Comparison of ENCODE assay signal across 26 cellular contexts in genomic region chr2:71577209-71577608, GRCh38.
A peak's percentile ranks its signal among the peaks of the same experiment; 100 is the strongest.
DNase-seq lines count a peak whose midpoint lies in the region; ATAC-seq and TF ChIP-seq lines count a peak whose summit lies in the region.
"Had no signal": no experiment of that assay in that cellular context is flagged by ENCODE, and none has a peak within 500 bp of the region (broad histone marks: within the 10 kb centered on the region; RNA-seq: fewer than 3 reads in every experiment).

No MANE protein-coding gene starts in this region.

- peak overlapping the region; percentile 57 for H2BK5ac ChIP-seq in IMR-90 (ENCODE audit: low read depth, low read length, poor library complexity, severe bottlenecking)

- TF ChIP-seq POLR2A in IMR-90 (IDR thresholded peaks at IDR 0.05; ENCODE audit: low read depth, low read length): no peak
- TF ChIP-seq POLR2A in gastroesophageal sphincter (IDR thresholded peaks at IDR 0.05): no peak

- no peak overlapping the region for H4K5ac ChIP-seq in IMR-90 (ENCODE audit: low read depth, low read length)

- H3K27me3 ChIP-seq in IMR-90 (ENCODE audit: control insufficient read depth, insufficient read depth, low read length) (peaks cover 9% of the 10 kb centered on the region), gastroesophageal sphincter (no peaks in the 10 kb centered on the region), thoracic aorta (replicated peaks; ENCODE audit: insufficient read depth) (no peaks in the 10 kb centered on the region), lower lobe of right lung (ENCODE audit: low read depth) (no peaks in the 10 kb centered on the region)
- H3K27me3 ChIP-seq: BLaER1 treated with 17β-estradiol and CSF1 and Interleukin-3, amounts not matched to agents 10 nM and 100 nM had no signal

- no peak overlapping the region for H4K91ac ChIP-seq in IMR-90 (ENCODE audit: insufficient read depth, low read depth, low read length)

- no peak for TF ChIP-seq EP300 in gastroesophageal sphincter (IDR thresholded peaks at IDR 0.05)

- TF ChIP-seq CTCF in IMR-90 (conservative IDR thresholded peaks at IDR 0.05; ENCODE audit: low read depth, low read length) (no peak), gastroesophageal sphincter (IDR thresholded peaks at IDR 0.05) (no peak), thoracic aorta (IDR thresholded peaks at IDR 0.05) (no peak), lower lobe of right lung (IDR thresholded peaks at IDR 0.05) (no peak)

- no peak overlapping the region for H3K4ac ChIP-seq in IMR-90 (ENCODE audit: low read depth, low read length)

- H2BK15ac ChIP-seq in IMR-90 (ENCODE audit: low read depth, low read length): no peak overlapping the region

- H2BK120ac ChIP-seq in IMR-90 (ENCODE audit: low read depth, low read length): no peak overlapping the region

- no peak overlapping the region for H3K14ac ChIP-seq in IMR-90 (replicated peaks; ENCODE audit: low read depth, low read length)

- H3K9ac ChIP-seq in IMR-90 (ENCODE audit: low read depth, low read length): no peak overlapping the region
- H3K9ac ChIP-seq: BLaER1 treated with 17β-estradiol and CSF1 and Interleukin-3, amounts not matched to agents 10 nM and 100 nM; SK-N-SH had no signal

- H4K8ac ChIP-seq in IMR-90 (ENCODE audit: low read depth in 2 of 2, low read length in 2 of 2): no peak overlapping the region

- intact Hi-C loops in IMR-90 (cut with micrococcal nuclease): no loop called here
- intact Hi-C loops in lower lobe of right lung (cut with DNase I): no loop called here

- no peak overlapping the region for H3K27ac ChIP-seq in IMR-90 (ENCODE audit: insufficient read depth, low read length)
- peak overlapping the region; percentile 98 for H3K27ac ChIP-seq in caudate nucleus (ENCODE audit: low read depth, low read length)
- H3K27ac ChIP-seq in gastroesophageal sphincter: peak overlapping the region in 3 of 4 donors; percentile 62 to 80 (median 73)
- H3K27ac ChIP-seq in thoracic aorta: peak overlapping the region; percentile 5 to 75
- no peak overlapping the region for H3K27ac ChIP-seq in lower lobe of right lung
- H3K27ac ChIP-seq: A549; BLaER1 treated with 17β-estradiol and CSF1 and Interleukin-3, amounts not matched to agents 10 nM and 100 nM; HL-60 had no signal

- BruUV-seq in IMR-90 (replicated peaks; lab: Mats Ljungman, UMichigan): no TSS peak

- H3K4me1 ChIP-seq in IMR-90 (ENCODE audit: control insufficient read depth, insufficient read depth, low read length) (no peaks in the 10 kb centered on the region), gastroesophageal sphincter (peaks cover 0 to 36% (median 0%) of the 10 kb centered on the region in 3 donors), thoracic aorta (ENCODE audit: control insufficient read depth in 1 of 2, low read depth in 2 of 2) (peaks cover 0 to 42% of the 10 kb centered on the region in 2 donors), lower lobe of right lung (no peaks in the 10 kb centered on the region)
- H3K4me1 ChIP-seq: A549 had no signal

- POLR2A ChIA-PET in IMR-90 (lab: Charles Lee; ENCODE audit: unreplicated experiment): no interaction called here

- no peak overlapping the region for H3K18ac ChIP-seq in IMR-90 (ENCODE audit: low read depth, low read length)

- no peaks in the 10 kb centered on the region for H3K9me1 ChIP-seq in IMR-90 (ENCODE audit: insufficient read depth, low read length)

- in situ Hi-C loops in IMR-90 (cut with MboI; ENCODE audit: low sequenced_read_pairs): no loop called here

- no peak overlapping the region for H2BK20ac ChIP-seq in IMR-90 (ENCODE audit: low read depth, low read length)

- no peak overlapping the region for H2AK9ac ChIP-seq in IMR-90 (replicated peaks; ENCODE audit: low read depth, low read length, poor library complexity)

- H3K79me1 ChIP-seq in IMR-90 (ENCODE audit: low read depth in 1 of 2, low read length in 2 of 2): no peaks in the 10 kb centered on the region

- no peak overlapping the region for H3K56ac ChIP-seq in IMR-90 (ENCODE audit: extremely low read depth, insufficient read depth, low read length)

- CTCF ChIA-PET in IMR-90 (lab: Yijun Ruan, JAX): no interaction called here

- ATAC-seq in IMR-90 (ENCODE audit: low read depth) (no peak), gastroesophageal sphincter (no peak), thoracic aorta (ENCODE audit: insufficient number of reproducible peaks, low FRiP score, low read depth) (no peak), GM21786 (IDR thresholded peaks at IDR 0.05; ENCODE audit: unreplicated experiment) (no peak), GM21423 (IDR thresholded peaks at IDR 0.05; ENCODE audit: unreplicated experiment) (no peak), lower lobe of right lung (no peak)
- ATAC-seq: A549, GM12878, PC-3 had no signal

- H3K4me3 ChIP-seq in IMR-90 (ENCODE audit: insufficient read depth, low read depth, low read length) (no peak overlapping the region), gastroesophageal sphincter (no peak overlapping the region), thoracic aorta (no peak overlapping the region), lower lobe of right lung (no peak overlapping the region)
- H3K4me3 ChIP-seq: A549; BLaER1 treated with 17β-estradiol and CSF1 and Interleukin-3, amounts not matched to agents 10 nM and 100 nM; GM12878 had no signal

- 54 to 100% methylated on average over 2 of the region's 3 CpGs for WGBS in IMR-90 (ENCODE audit: extremely low coverage in 2 of 2, insufficient read length in 1 of 2), 2 experiments
- 84 to 93% methylated on average over 3 of the region's 3 CpGs for WGBS in gastroesophageal sphincter (ENCODE audit: low coverage in 1 of 2), 2 donors

- H3K4me2 ChIP-seq in IMR-90 (ENCODE audit: low read depth, low read length): no peak overlapping the region
- H3K4me2 ChIP-seq: A549; BLaER1 treated with 17β-estradiol and CSF1 and Interleukin-3, amounts not matched to agents 10 nM and 100 nM; SK-N-SH had no signal

- H2AFZ ChIP-seq in IMR-90 (replicated peaks; ENCODE audit: low read length, poor library complexity): no peak overlapping the region

- dilution Hi-C loops in IMR-90 (cut with HindIII; ENCODE audit: low sequenced_read_pairs, unreplicated experiment): no loop called here

- no peak for DNase-seq in IMR-90
- DNase-seq in caudate nucleus (lab: John Stamatoyannopoulos, UW): no peak
- no peak for DNase-seq in thoracic aorta (ENCODE audit: low spot score)
- no peak for DNase-seq in lower lobe of right lung
- DNase-seq: AML-193; CD4-positive, alpha-beta memory T cell; COR-L47; DMS79; EL; GDM1; KBM-7; NCI-H1105 treated with DMSO at 0.1 percent for 48 hours; NCI-H2029; NCI-H446; NCI-H526; NCI-H82; NK-92 treated with Interleukin-12 subunit alpha and Interleukin-12 subunit beta, amount 100 ng/mL, for 24 hours; PC-3; SK-N-SH had no signal

- H4K20me1 ChIP-seq in IMR-90 (ENCODE audit: insufficient read depth, low read length): no peaks in the 10 kb centered on the region; the same call in 1 of the 2 replicates

- no peak for TF ChIP-seq RAD21 in IMR-90 (IDR thresholded peaks at IDR 0.05; ENCODE audit: low read length)

- no peak overlapping the region for H2AK5ac ChIP-seq in IMR-90 (ENCODE audit: low read depth, low read length)

- H3K23ac ChIP-seq in IMR-90 (ENCODE audit: low read depth, low read length): no peak overlapping the region

- H3K9me3 ChIP-seq in IMR-90 (ENCODE audit: control insufficient read depth, insufficient read depth, low read length): no peaks in the 10 kb centered on the region
- H3K9me3 ChIP-seq in gastroesophageal sphincter: no peaks in the 10 kb centered on the region
- H3K9me3 ChIP-seq in thoracic aorta: no peaks in the 10 kb centered on the region
- no peaks in the 10 kb centered on the region for H3K9me3 ChIP-seq in lower lobe of right lung
- H3K9me3 ChIP-seq: A549, SK-N-SH had no signal

- H3K36me3 ChIP-seq in IMR-90 (ENCODE audit: control insufficient read depth, insufficient read depth, low read length) (no peaks in the 10 kb centered on the region), gastroesophageal sphincter (peaks cover 0 to 54% of the 10 kb centered on the region in 2 donors), thoracic aorta (no peaks in the 10 kb centered on the region), lower lobe of right lung (no peaks in the 10 kb centered on the region)

TF ChIP-seq in IMR-90, 13 proteins besides CTCF, POLR2A, EP300 and RAD21:
- TF ChIP-seq MAFK (IDR thresholded peaks at IDR 0.05; ENCODE audit: low read depth, low read length) (no peak), ELK1 (IDR thresholded peaks at IDR 0.05; ENCODE audit: borderline replicate concordance, low read depth, low read length) (no peak), MXI1 (IDR thresholded peaks at IDR 0.05; ENCODE audit: borderline replicate concordance, low read depth, low read length) (no peak), CEBPB (IDR thresholded peaks at IDR 0.05; ENCODE audit: low read depth, low read length) (no peak), RCOR1 (IDR thresholded peaks at IDR 0.05; ENCODE audit: insufficient replicate concordance, low read length) (no peak), USF2 (IDR thresholded peaks at IDR 0.05; ENCODE audit: low read depth, low read length) (no peak), BHLHE40 (IDR thresholded peaks at IDR 0.05; ENCODE audit: low read depth, low read length) (no peak), SMC3 (IDR thresholded peaks at IDR 0.05; ENCODE audit: low read depth, low read length) (no peak), NFE2L2 (IDR thresholded peaks at IDR 0.05; ENCODE audit: low read depth, low read length) (no peak), FOS (IDR thresholded peaks at IDR 0.05; ENCODE audit: low read depth, low read length) (no peak), CHD1 (IDR thresholded peaks at IDR 0.05; ENCODE audit: low read depth, low read length) (no peak)
TF ChIP-seq in IMR-90: peak in this region for 0.

Comparison
In these comparisons a context has a peak if more than half of its experiments do, and no peak if none do; other contexts are left out.
1. H3K27ac ChIP-seq: peak in caudate nucleus (single experiment), gastroesophageal sphincter (3 of 4) and thoracic aorta (2 of 2); none in IMR-90 (single experiment) and lower lobe of right lung (single experiment).